1 cellular context compared by ENCODE assay signal in the genomic region with DNA sequence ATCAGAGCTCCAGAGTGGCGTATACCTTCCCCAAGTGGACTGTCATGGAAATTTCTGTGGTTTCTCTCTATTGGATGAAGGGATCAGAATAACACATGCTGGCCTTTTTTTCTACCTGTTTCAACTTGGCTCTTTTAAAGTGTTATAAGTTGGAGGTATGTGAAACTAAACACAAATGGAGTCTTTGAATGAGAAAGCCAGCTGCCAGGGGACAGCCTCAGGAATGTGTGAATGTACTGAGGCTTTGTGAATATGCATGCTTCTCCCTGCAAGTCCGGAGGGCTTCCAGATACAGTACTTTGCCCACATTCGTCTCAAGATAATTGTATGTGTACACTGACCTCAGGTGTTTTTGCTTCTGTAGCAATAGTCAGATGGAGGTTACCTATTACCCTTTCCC.
TF ChIP-seq lines count a peak whose summit lies in the region.

No MANE protein-coding gene starts in this region.

TF ChIP-seq in H1, 55 proteins besides CTCF, POLR2A, EP300 and RAD21:
- no peak for TF ChIP-seq TBP (IDR thresholded peaks at IDR 0.05; ENCODE audit: low read depth, low read length)
- peak; percentile 86 for TF ChIP-seq TEAD4 (IDR thresholded peaks at IDR 0.05; ENCODE audit: low read depth, low read length)
- 0 out of 2 replicates have a peak, but pooled peaks have one; percentile 28 for TF ChIP-seq POU5F1 (IDR thresholded peaks at IDR 0.05; ENCODE audit: low read depth, low read length)
- TF ChIP-seq SP1 (IDR thresholded peaks at IDR 0.05; ENCODE audit: low read depth, low read length): peak; percentile 52; the same call in 1 of the 2 replicates
- 0 out of 2 replicates have a peak, but pooled peaks have one; percentile 27 for TF ChIP-seq CHD2 (IDR thresholded peaks at IDR 0.05; ENCODE audit: low read length)
- TF ChIP-seq CBX8 (IDR thresholded peaks at IDR 0.05; ENCODE audit: borderline replicate concordance, low read depth, low read length): no peak
- 0 out of 2 replicates have a peak, but pooled peaks have one; percentile 44 for TF ChIP-seq TCF12 (IDR thresholded peaks at IDR 0.05; ENCODE audit: low read depth, low read length)
- TF ChIP-seq, protein P1, sequence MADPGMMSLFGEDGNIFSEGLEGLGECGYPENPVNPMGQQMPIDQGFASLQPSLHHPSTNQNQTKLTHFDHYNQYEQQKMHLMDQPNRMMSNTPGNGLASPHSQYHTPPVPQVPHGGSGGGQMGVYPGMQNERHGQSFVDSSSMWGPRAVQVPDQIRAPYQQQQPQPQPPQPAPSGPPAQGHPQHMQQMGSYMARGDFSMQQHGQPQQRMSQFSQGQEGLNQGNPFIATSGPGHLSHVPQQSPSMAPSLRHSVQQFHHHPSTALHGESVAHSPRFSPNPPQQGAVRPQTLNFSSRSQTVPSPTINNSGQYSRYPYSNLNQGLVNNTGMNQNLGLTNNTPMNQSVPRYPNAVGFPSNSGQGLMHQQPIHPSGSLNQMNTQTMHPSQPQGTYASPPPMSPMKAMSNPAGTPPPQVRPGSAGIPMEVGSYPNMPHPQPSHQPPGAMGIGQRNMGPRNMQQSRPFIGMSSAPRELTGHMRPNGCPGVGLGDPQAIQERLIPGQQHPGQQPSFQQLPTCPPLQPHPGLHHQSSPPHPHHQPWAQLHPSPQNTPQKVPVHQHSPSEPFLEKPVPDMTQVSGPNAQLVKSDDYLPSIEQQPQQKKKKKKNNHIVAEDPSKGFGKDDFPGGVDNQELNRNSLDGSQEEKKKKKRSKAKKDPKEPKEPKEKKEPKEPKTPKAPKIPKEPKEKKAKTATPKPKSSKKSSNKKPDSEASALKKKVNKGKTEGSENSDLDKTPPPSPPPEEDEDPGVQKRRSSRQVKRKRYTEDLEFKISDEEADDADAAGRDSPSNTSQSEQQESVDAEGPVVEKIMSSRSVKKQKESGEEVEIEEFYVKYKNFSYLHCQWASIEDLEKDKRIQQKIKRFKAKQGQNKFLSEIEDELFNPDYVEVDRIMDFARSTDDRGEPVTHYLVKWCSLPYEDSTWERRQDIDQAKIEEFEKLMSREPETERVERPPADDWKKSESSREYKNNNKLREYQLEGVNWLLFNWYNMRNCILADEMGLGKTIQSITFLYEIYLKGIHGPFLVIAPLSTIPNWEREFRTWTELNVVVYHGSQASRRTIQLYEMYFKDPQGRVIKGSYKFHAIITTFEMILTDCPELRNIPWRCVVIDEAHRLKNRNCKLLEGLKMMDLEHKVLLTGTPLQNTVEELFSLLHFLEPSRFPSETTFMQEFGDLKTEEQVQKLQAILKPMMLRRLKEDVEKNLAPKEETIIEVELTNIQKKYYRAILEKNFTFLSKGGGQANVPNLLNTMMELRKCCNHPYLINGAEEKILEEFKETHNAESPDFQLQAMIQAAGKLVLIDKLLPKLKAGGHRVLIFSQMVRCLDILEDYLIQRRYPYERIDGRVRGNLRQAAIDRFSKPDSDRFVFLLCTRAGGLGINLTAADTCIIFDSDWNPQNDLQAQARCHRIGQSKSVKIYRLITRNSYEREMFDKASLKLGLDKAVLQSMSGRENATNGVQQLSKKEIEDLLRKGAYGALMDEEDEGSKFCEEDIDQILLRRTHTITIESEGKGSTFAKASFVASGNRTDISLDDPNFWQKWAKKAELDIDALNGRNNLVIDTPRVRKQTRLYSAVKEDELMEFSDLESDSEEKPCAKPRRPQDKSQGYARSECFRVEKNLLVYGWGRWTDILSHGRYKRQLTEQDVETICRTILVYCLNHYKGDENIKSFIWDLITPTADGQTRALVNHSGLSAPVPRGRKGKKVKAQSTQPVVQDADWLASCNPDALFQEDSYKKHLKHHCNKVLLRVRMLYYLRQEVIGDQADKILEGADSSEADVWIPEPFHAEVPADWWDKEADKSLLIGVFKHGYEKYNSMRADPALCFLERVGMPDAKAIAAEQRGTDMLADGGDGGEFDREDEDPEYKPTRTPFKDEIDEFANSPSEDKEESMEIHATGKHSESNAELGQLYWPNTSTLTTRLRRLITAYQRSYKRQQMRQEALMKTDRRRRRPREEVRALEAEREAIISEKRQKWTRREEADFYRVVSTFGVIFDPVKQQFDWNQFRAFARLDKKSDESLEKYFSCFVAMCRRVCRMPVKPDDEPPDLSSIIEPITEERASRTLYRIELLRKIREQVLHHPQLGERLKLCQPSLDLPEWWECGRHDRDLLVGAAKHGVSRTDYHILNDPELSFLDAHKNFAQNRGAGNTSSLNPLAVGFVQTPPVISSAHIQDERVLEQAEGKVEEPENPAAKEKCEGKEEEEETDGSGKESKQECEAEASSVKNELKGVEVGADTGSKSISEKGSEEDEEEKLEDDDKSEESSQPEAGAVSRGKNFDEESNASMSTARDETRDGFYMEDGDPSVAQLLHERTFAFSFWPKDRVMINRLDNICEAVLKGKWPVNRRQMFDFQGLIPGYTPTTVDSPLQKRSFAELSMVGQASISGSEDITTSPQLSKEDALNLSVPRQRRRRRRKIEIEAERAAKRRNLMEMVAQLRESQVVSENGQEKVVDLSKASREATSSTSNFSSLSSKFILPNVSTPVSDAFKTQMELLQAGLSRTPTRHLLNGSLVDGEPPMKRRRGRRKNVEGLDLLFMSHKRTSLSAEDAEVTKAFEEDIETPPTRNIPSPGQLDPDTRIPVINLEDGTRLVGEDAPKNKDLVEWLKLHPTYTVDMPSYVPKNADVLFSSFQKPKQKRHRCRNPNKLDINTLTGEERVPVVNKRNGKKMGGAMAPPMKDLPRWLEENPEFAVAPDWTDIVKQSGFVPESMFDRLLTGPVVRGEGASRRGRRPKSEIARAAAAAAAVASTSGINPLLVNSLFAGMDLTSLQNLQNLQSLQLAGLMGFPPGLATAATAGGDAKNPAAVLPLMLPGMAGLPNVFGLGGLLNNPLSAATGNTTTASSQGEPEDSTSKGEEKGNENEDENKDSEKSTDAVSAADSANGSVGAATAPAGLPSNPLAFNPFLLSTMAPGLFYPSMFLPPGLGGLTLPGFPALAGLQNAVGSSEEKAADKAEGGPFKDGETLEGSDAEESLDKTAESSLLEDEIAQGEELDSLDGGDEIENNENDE (IDR thresholded peaks at IDR 0.05; ENCODE audit: insufficient replicate concordance, low read length): peak; percentile 72
- no peak for TF ChIP-seq CBX5 (IDR thresholded peaks at IDR 0.05; ENCODE audit: low read depth, low read length)
- no peak for TF ChIP-seq CTBP2 (IDR thresholded peaks at IDR 0.05; ENCODE audit: borderline replicate concordance, insufficient read depth, insufficient read length, low read length)
- no peak for TF ChIP-seq KDM1A (IDR thresholded peaks at IDR 0.05; ENCODE audit: borderline replicate concordance, low read length)
- TF ChIP-seq YY1 (IDR thresholded peaks at IDR 0.05; ENCODE audit: low read depth, low read length): no peak
